14 cellular contexts compared by ENCODE assay signal in genomic region chr20:34621383-34622367, GRCh38. TPM values are rescaled to one million over a fixed set of nuclear protein-coding genes. Genes with fewer than 3 reads are reported as not detected.
DNase-seq lines count a peak whose midpoint lies in the region; ATAC-seq and TF ChIP-seq lines count a peak whose summit lies in the region.
"Had no signal": no experiment of that assay in that cellular context is flagged by ENCODE, and none has a peak within 500 bp of the region (broad histone marks: within the 10 kb centered on the region; RNA-seq: fewer than 3 reads in every experiment).

No MANE protein-coding gene starts in this region.

- no peaks in the 10 kb centered on the region for H3K27me3 ChIP-seq in upper lobe of left lung
- H3K27me3 ChIP-seq: neural progenitor cell had no signal

- intact Hi-C loops in left colon (cut with DNase I, micrococcal nuclease), result no loop called here

- H3K36me3 ChIP-seq in upper lobe of left lung, result peaks cover 0 to 6% (median 0%) of the 10 kb centered on the region in 4 donors

- peaks cover 40% of the 10 kb centered on the region for H3K36me3 Mint-ChIP-seq in HFFc6 (ENCODE audit: low read depth)
- H3K36me3 Mint-ChIP-seq in progenitor cell of endocrine pancreas (ENCODE audit: insufficient read depth), result peaks cover 27% of the 10 kb centered on the region

- ATAC-seq in left colon, result peak; percentile 90
- ATAC-seq in upper lobe of left lung (ENCODE audit: low FRiP score in 2 of 2), result no peak
- ATAC-seq: K562 had no signal

- H3K27ac Mint-ChIP-seq in HFFc6 (peak overlapping the region; percentile 49), progenitor cell of endocrine pancreas (no peak overlapping the region)
- H3K27ac Mint-ChIP-seq: CD4-positive, alpha-beta T cell; neural progenitor cell had no signal

- no peak overlapping the region for H3K4me3 Mint-ChIP-seq in HFFc6
- no peak overlapping the region for H3K4me3 Mint-ChIP-seq in progenitor cell of endocrine pancreas (ENCODE audit: low read depth)
- H3K4me3 Mint-ChIP-seq: CD4-positive, alpha-beta T cell; neural progenitor cell had no signal

- H3K4me1 Mint-ChIP-seq in HFFc6 (ENCODE audit: low read depth) (peaks cover 12% of the 10 kb centered on the region), progenitor cell of endocrine pancreas (ENCODE audit: low read depth) (no peaks in the 10 kb centered on the region)

- H3K27ac ChIP-seq in upper lobe of left lung, result no peak overlapping the region
- H3K27ac ChIP-seq: neural progenitor cell had no signal

- 88 to 89% methylated on average over 13 of the region's 13 CpGs for WGBS in upper lobe of left lung, 2 donors

- no peak overlapping the region for H3K4me3 ChIP-seq in upper lobe of left lung
- H3K4me3 ChIP-seq: K562, neural progenitor cell had no signal

- DNase-seq in Ammon's horn (ENCODE audit: low spot score) (peak; percentile 35), HFFc6 (peak; percentile 12), amniotic epithelial cell (ENCODE audit: low read depth) (peak; percentile 56), left colon (peak; percentile 41 to 55), progenitor cell of endocrine pancreas (ENCODE audit: low spot score, unreplicated experiment) (no peak), upper lobe of left lung (no peak), cerebellum (ENCODE audit: low spot score) (no peak)
- no peak for DNase-seq in stimulated activated CD4-positive, alpha-beta T cell treated with anti-CD3 and anti-CD28 coated beads, Interleukin-2, amount 100 ng/mL, for 48 hours
- DNase-seq: CD4-positive, alpha-beta T cell; kidney glomerular epithelial cell; NCI-H2029; stimulated activated CD4-positive, alpha-beta T cell treated with anti-CD3 and anti-CD28 coated beads, Interleukin-12 subunit alpha, Interleukin-12 subunit beta, amount 100 ng/mL, for 4 hours had no signal

- no peak for TF ChIP-seq CTCF in HFFc6 (IDR thresholded peaks at IDR 0.05)
- no peak for TF ChIP-seq CTCF in progenitor cell of endocrine pancreas (IDR thresholded peaks at IDR 0.05; ENCODE audit: unreplicated experiment)
- TF ChIP-seq CTCF in upper lobe of left lung (IDR thresholded peaks at IDR 0.05), result no peak

- H3K27me3 Mint-ChIP-seq in HFFc6 (ENCODE audit: insufficient read depth) (peaks cover 4% of the 10 kb centered on the region), progenitor cell of endocrine pancreas (no peaks in the 10 kb centered on the region)
- H3K27me3 Mint-ChIP-seq: CD4-positive, alpha-beta T cell had no signal

- no peaks in the 10 kb centered on the region for H3K9me3 ChIP-seq in upper lobe of left lung

- TF ChIP-seq EP300 in upper lobe of left lung (IDR thresholded peaks at IDR 0.05), result no peak

- no peaks in the 10 kb centered on the region for H3K4me1 ChIP-seq in upper lobe of left lung

- no peaks in the 10 kb centered on the region for H3K9me3 Mint-ChIP-seq in HFFc6
- peaks cover 5% of the 10 kb centered on the region for H3K9me3 Mint-ChIP-seq in progenitor cell of endocrine pancreas (ENCODE audit: low read depth)
- H3K9me3 Mint-ChIP-seq: CD4-positive, alpha-beta T cell had no signal

- TF ChIP-seq POLR2A in upper lobe of left lung (IDR thresholded peaks at IDR 0.05), result no peak

RNA-seq across cellular contexts. Expression of gene PIGU, which starts 55.2 kb away (rescaled TPM):
- total RNA-seq in HFFc6 (2021; fragmentation: NEBNext Ultra II Directional; extraction: Animal tissue kit (Norgen Biotek cat#: 25700)), result 10 to 100 TPM; 22.5 to 28.9 (median 24.9) TPM
- total RNA-seq in left colon (10 to 100 TPM; 20.7 to 26.4 TPM), progenitor cell of endocrine pancreas (44.3 and 45.8 TPM in 2 replicates), upper lobe of left lung (10 to 100 TPM in 5 of 6 donors, 1 to 10 TPM in 1; 8.0 to 17.1 (median 12.7) TPM), cerebellum (29.4 TPM)

Comparison
In these comparisons a context has a peak if more than half of its experiments do, and no peak if none do; other contexts are left out.
1. DNase-seq: peak in Ammon's horn (single experiment), HFFc6 (single experiment), amniotic epithelial cell (single experiment) and left colon (2 of 2); none in progenitor cell of endocrine pancreas (single experiment), upper lobe of left lung (0 of 2), stimulated activated CD4-positive, alpha-beta T cell treated with anti-CD3 and anti-CD28 coated beads, Interleukin-2, amount 100 ng/mL, for 48 hours (0 of 2) and cerebellum (single experiment).